ENCODE assay signal across 1 cellular context in genomic region chr18:62751977-62752376, GRCh38.
TF ChIP-seq lines count a peak whose summit lies in the region.

No MANE protein-coding gene starts in this region.

TF ChIP-seq in IMR-90, 13 proteins besides CTCF, POLR2A, EP300 and RAD21 (continued from another document):
- TF ChIP-seq RFX5 (IDR thresholded peaks at IDR 0.05; ENCODE audit: low read depth, low read length) (no peak), FOS (IDR thresholded peaks at IDR 0.05; ENCODE audit: low read depth, low read length) (no peak), NFE2L2 (IDR thresholded peaks at IDR 0.05; ENCODE audit: low read depth, low read length) (no peak), BHLHE40 (IDR thresholded peaks at IDR 0.05; ENCODE audit: low read depth, low read length) (no peak), RCOR1 (IDR thresholded peaks at IDR 0.05; ENCODE audit: insufficient replicate concordance, low read length) (no peak), MAFK (IDR thresholded peaks at IDR 0.05; ENCODE audit: low read depth, low read length) (no peak), MXI1 (IDR thresholded peaks at IDR 0.05; ENCODE audit: borderline replicate concordance, low read depth, low read length) (no peak), SMC3 (IDR thresholded peaks at IDR 0.05; ENCODE audit: low read depth, low read length) (no peak), CHD1 (IDR thresholded peaks at IDR 0.05; ENCODE audit: low read depth, low read length) (no peak)
